Comparison of ENCODE assay signal across 9 cellular contexts in genomic region chr14:104859900-104860299, GRCh38. TPM values are rescaled to one million over a fixed set of nuclear protein-coding genes. Genes with fewer than 3 reads are reported as not detected.
"Had no signal": no experiment of that assay in that cellular context is flagged by ENCODE, and none has a peak within 500 bp of the region (broad histone marks: within the 10 kb centered on the region; RNA-seq: fewer than 3 reads in every experiment).

No MANE protein-coding gene starts in this region.

- H3K36me3 Mint-ChIP-seq: IgD-negative memory B cell had no signal

- H3K9ac ChIP-seq: GM23248 had no signal

- ATAC-seq: HepG2 had no signal

- H2AFZ ChIP-seq: GM23248 had no signal

- H3K4me3 ChIP-seq: GM23248 had no signal

- H3K27ac ChIP-seq: GM23248 had no signal

- H3K27ac Mint-ChIP-seq: H9, HFFc6, IgD-negative memory B cell had no signal

- H3K4me3 Mint-ChIP-seq: H9, HFFc6, IgD-negative memory B cell had no signal

- H3K9me3 Mint-ChIP-seq: H9, HFFc6, IgD-negative memory B cell had no signal

- FAIRE-seq: H54, HepG2 had no signal

- DNase-seq: GM23248, GOT3, H9, HCEC 1CT, HFFc6, KG1 had no signal

RNA-seq across cellular contexts. Expression of gene CEP170B, which starts 5.2 kb away (rescaled TPM):
- polyA plus RNA-seq: IgD-negative memory B cell had no signal
